1 cellular context compared by ENCODE assay signal in the genomic region with DNA sequence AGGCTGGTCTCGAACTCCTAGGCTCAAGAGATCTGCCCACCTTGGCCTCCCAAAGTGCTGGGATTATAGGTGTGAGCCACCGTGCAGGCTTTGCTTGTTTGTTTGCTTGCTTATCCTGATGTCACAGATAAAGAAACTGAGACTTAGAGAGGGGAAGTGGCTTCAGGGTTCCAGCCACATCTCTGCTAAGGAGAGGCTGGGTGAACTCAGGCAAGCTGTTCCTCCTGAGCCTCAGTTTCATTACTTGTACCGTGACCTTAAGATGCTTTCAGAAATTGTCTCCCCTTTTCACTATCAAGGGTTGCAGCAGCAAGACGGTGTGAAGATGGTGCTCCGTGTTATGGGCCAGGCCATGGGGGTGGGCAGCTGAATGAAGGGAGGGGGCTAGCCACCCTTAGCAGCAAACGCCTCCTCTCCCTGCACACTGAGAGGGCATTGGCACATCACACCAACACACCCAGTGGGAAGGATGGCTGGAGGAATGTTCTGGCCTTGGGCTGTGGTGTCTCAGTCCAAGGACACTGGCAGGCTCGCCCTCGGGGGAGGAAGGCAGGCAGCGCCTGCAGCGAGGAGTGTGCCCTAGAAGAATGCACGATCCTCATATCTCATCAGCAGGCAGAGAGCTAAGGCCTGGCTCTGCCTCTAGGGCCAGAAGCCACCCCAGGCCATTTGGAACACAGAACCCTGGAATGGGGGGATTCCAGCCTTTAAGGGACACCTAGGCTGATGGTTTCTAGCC.
TF ChIP-seq lines count a peak whose summit lies in the region.

No MANE protein-coding gene starts in this region.

TF ChIP-seq in H1, 55 proteins besides CTCF, POLR2A, EP300 and RAD21:
- no peak for TF ChIP-seq ASH2L (IDR thresholded peaks at IDR 0.05; ENCODE audit: low read length)
- TF ChIP-seq SIRT6 (IDR thresholded peaks at IDR 0.05; ENCODE audit: low read length) = no peak
- no peak for TF ChIP-seq PHF8 (conservative IDR thresholded peaks at IDR 0.05; ENCODE audit: low read depth, low read length)
- TF ChIP-seq JUN (IDR thresholded peaks at IDR 0.05; ENCODE audit: low read depth, low read length) = no peak
- no peak for TF ChIP-seq JUND (IDR thresholded peaks at IDR 0.05; ENCODE audit: low read length)
- no peak for TF ChIP-seq CBX5 (IDR thresholded peaks at IDR 0.05; ENCODE audit: low read depth, low read length)
- TF ChIP-seq EGR1 (IDR thresholded peaks at IDR 0.05; ENCODE audit: borderline replicate concordance, low read depth, low read length) = no peak
- TF ChIP-seq GTF2F1 (IDR thresholded peaks at IDR 0.05; ENCODE audit: borderline replicate concordance, low read depth, low read length) = no peak
- TF ChIP-seq RFX5 (IDR thresholded peaks at IDR 0.05; ENCODE audit: borderline replicate concordance, low read depth, low read length) = no peak
- TF ChIP-seq KDM4A (IDR thresholded peaks at IDR 0.05; ENCODE audit: low read depth, low read length, severe bottlenecking) = no peak
- no peak for TF ChIP-seq CHD1 (IDR thresholded peaks at IDR 0.05; ENCODE audit: low read depth, low read length)
